In the genomic region with DNA sequence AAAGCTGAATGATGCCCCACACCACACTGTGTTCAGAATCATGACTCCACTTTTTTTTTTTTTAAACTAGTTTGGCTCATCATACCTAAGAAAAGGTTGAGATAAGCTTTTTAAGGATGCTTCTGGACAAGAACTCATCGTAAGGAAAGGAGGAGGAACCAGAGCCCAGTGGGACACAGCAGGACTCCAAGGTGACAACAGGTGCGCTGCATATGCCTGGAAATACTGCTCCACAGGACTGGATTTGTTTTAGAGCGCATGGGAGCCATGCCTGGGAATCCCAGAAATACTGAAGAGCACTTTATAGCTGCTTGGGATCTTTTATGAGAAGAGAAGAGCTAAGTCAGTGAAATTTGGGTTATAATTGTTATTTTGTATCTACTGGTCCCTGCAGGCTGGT, we compare ENCODE assay signal across 32 cellular contexts.
"Had no signal": no experiment of that assay in that cellular context is flagged by ENCODE, and none has a peak within 500 bp of the region (broad histone marks: within the 10 kb centered on the region; RNA-seq: fewer than 3 reads in every experiment).

No MANE protein-coding gene starts in this region.

- FAIRE-seq: islet of Langerhans, kidney, small intestine, urothelium cell line had no signal

- H3K4me2 ChIP-seq: neural progenitor cell had no signal

- H3K4me1 Mint-ChIP-seq: immature natural killer cell; naive B cell; natural killer cell; stimulated activated effector memory CD8-positive, alpha-beta T cell treated with anti-CD3 and anti-CD28 coated beads, Interleukin-12 subunit alpha, Interleukin-12 subunit beta, amount 100 ng/mL, for 72 hours had no signal

- H3K9me3 ChIP-seq: left lung, lower lobe of right lung, neutrophil, spleen, suprapubic skin, thoracic aorta, tibial artery, upper lobe of right lung had no signal

- DNase-seq: hypothalamus; immature natural killer cell; kidney; left colon; left lung; lower lobe of right lung; mammary epithelial cell; mesenchymal stem cell; naive B cell; natural killer cell; nephron progenitor cell; occipital lobe; retina; right cardiac atrium; small intestine; spleen; stimulated activated CD4-positive, alpha-beta T cell treated with anti-CD3 and anti-CD28 coated beads, Interleukin-4, amount 100 ng/mL, for 24 hours; stimulated activated naive CD4-positive, alpha-beta T cell; tibial artery; trophoblast cell; upper lobe of right lung had no signal

- H3K4me1 ChIP-seq: neural progenitor cell, suprapubic skin, upper lobe of right lung had no signal

- H3K27ac ChIP-seq: left lung, lower lobe of right lung, neural progenitor cell, neutrophil, parathyroid adenoma, spleen, suprapubic skin, thoracic aorta, tibial artery, upper lobe of right lung had no signal

- H3K27ac Mint-ChIP-seq: immature natural killer cell; mesothelial cell of epicardium; naive B cell; natural killer cell; nephron progenitor cell; neural progenitor cell; stimulated activated effector memory CD8-positive, alpha-beta T cell treated with anti-CD3 and anti-CD28 coated beads, Interleukin-12 subunit alpha, Interleukin-12 subunit beta, amount 100 ng/mL, for 72 hours; stimulated activated naive CD8-positive, alpha-beta T cell treated with anti-CD3 and anti-CD28 coated beads, Interleukin-15, Interleukin-2, amounts not matched to agents 100 ng/mL and 50 ng/mL, for 24 hours had no signal

- H2AFZ ChIP-seq: neural progenitor cell, parathyroid adenoma had no signal

- H3K27me3 ChIP-seq: left lung, neural progenitor cell, neutrophil, spleen, suprapubic skin, tibial artery, upper lobe of right lung had no signal

- H3K36me3 Mint-ChIP-seq: immature natural killer cell; mesothelial cell of epicardium; naive B cell; natural killer cell; neural progenitor cell; stimulated activated effector memory CD8-positive, alpha-beta T cell treated with anti-CD3 and anti-CD28 coated beads, Interleukin-12 subunit alpha, Interleukin-12 subunit beta, amount 100 ng/mL, for 72 hours had no signal

- H3K9ac ChIP-seq: neural progenitor cell, parathyroid adenoma had no signal

- H3K9me3 Mint-ChIP-seq: immature natural killer cell; mesothelial cell of epicardium; naive B cell; natural killer cell; nephron progenitor cell; neural progenitor cell; stimulated activated effector memory CD8-positive, alpha-beta T cell treated with anti-CD3 and anti-CD28 coated beads, Interleukin-12 subunit alpha, Interleukin-12 subunit beta, amount 100 ng/mL, for 72 hours; stimulated activated naive CD8-positive, alpha-beta T cell treated with anti-CD3 and anti-CD28 coated beads, Interleukin-15, Interleukin-2, amounts not matched to agents 100 ng/mL and 50 ng/mL, for 24 hours had no signal

- H3K4me3 Mint-ChIP-seq: immature natural killer cell; mesothelial cell of epicardium; naive B cell; natural killer cell; nephron progenitor cell; neural progenitor cell; stimulated activated effector memory CD8-positive, alpha-beta T cell treated with anti-CD3 and anti-CD28 coated beads, Interleukin-12 subunit alpha, Interleukin-12 subunit beta, amount 100 ng/mL, for 72 hours; stimulated activated naive CD8-positive, alpha-beta T cell treated with anti-CD3 and anti-CD28 coated beads, Interleukin-15, Interleukin-2, amounts not matched to agents 100 ng/mL and 50 ng/mL, for 24 hours had no signal

- H3K4me3 ChIP-seq: left lung, lower lobe of right lung, neural progenitor cell, spleen, suprapubic skin, thoracic aorta, tibial artery, upper lobe of right lung had no signal

- H3K36me3 ChIP-seq: left lung, lower lobe of right lung, neural progenitor cell, neutrophil, spleen, suprapubic skin, thoracic aorta, tibial artery, upper lobe of right lung had no signal

- H3K27me3 Mint-ChIP-seq: naive B cell; stimulated activated naive CD8-positive, alpha-beta T cell treated with anti-CD3 and anti-CD28 coated beads, Interleukin-15, Interleukin-2, amounts not matched to agents 100 ng/mL and 50 ng/mL, for 24 hours had no signal

- ATAC-seq: left colon; left lung; lower lobe of right lung; natural killer cell; right cardiac atrium; sciatic nerve; stimulated activated effector memory CD8-positive, alpha-beta T cell treated with anti-CD3 and anti-CD28 coated beads, Interleukin-12 subunit alpha, Interleukin-12 subunit beta, amount 100 ng/mL, for 72 hours; upper lobe of right lung had no signal
